Comparison of ENCODE assay signal across 1 cellular context in the genomic region with DNA sequence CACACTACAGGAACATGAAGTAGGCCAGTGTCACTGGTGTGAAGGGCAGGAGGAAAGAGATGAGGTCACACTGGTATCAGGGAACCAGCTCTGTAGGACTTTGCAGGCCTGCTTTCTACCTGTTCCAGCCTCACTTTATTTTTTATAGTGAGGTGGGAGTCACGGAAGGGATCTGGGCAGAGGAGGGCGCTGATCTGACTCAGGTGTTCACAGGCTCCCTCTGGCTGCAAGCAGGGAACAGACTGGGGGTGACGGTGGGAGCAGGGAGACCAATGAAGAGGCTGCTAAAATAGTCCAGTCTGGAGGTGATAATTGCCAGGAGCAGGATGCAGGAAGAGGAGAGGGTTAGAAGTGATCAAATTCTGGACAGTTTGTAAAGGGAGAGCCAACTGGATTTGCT.
TF ChIP-seq lines count a peak whose summit lies in the region.

No MANE protein-coding gene starts in this region.

TF ChIP-seq in GM23338, 12 proteins besides CTCF, POLR2A, EP300 and RAD21 (continued from another document):
- TF ChIP-seq, protein P1, sequence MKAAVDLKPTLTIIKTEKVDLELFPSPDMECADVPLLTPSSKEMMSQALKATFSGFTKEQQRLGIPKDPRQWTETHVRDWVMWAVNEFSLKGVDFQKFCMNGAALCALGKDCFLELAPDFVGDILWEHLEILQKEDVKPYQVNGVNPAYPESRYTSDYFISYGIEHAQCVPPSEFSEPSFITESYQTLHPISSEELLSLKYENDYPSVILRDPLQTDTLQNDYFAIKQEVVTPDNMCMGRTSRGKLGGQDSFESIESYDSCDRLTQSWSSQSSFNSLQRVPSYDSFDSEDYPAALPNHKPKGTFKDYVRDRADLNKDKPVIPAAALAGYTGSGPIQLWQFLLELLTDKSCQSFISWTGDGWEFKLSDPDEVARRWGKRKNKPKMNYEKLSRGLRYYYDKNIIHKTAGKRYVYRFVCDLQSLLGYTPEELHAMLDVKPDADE (IDR thresholded peaks at IDR 0.05) = no peak
